In the genomic region with DNA sequence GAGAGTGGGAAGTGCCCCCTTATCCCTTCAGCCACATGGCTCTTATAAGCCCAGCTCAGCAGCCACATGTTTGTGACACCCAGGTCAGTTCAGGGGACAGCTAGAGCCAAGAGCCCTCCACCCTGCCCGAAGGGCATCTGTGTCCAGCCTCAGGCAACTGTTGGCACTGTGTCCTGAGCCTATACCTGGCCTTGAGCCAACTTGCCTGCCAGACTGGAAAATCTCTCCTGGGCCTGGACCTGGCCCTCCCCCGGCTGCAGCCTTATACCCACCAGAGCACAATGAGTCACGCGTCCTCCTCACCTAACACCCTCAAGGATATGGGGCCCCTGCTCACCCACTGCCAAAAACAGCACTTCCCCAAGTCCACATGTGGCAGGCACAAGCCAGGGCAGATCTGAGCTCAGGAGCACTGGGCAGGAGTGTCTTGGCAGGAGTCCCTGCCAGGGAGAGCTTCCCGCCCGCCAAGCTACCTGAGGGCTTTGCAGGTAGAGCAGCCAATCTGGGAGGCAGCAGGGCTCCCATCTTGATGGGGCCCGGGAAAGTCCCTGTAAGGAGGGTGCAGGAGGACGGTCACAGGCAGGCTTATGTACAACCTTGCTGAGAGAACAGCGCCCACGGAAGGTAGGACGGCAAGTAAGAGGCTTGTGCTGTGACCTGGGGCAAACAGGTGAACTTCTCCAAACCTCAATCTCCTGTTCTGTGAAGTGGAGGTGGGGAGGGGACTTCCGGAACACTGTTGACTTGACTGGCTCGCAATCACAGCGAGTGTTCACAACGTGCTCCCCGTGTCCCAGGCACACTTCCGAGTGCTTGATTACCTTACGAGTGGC, we compare ENCODE assay signal across 1 cellular context.
TF ChIP-seq lines count a peak whose summit lies in the region.

No MANE protein-coding gene starts in this region.

TF ChIP-seq in HepG2, 621 proteins besides CTCF, POLR2A, EP300 and RAD21 (continued from another document and continues in another):
- TF ChIP-seq, protein P1, sequence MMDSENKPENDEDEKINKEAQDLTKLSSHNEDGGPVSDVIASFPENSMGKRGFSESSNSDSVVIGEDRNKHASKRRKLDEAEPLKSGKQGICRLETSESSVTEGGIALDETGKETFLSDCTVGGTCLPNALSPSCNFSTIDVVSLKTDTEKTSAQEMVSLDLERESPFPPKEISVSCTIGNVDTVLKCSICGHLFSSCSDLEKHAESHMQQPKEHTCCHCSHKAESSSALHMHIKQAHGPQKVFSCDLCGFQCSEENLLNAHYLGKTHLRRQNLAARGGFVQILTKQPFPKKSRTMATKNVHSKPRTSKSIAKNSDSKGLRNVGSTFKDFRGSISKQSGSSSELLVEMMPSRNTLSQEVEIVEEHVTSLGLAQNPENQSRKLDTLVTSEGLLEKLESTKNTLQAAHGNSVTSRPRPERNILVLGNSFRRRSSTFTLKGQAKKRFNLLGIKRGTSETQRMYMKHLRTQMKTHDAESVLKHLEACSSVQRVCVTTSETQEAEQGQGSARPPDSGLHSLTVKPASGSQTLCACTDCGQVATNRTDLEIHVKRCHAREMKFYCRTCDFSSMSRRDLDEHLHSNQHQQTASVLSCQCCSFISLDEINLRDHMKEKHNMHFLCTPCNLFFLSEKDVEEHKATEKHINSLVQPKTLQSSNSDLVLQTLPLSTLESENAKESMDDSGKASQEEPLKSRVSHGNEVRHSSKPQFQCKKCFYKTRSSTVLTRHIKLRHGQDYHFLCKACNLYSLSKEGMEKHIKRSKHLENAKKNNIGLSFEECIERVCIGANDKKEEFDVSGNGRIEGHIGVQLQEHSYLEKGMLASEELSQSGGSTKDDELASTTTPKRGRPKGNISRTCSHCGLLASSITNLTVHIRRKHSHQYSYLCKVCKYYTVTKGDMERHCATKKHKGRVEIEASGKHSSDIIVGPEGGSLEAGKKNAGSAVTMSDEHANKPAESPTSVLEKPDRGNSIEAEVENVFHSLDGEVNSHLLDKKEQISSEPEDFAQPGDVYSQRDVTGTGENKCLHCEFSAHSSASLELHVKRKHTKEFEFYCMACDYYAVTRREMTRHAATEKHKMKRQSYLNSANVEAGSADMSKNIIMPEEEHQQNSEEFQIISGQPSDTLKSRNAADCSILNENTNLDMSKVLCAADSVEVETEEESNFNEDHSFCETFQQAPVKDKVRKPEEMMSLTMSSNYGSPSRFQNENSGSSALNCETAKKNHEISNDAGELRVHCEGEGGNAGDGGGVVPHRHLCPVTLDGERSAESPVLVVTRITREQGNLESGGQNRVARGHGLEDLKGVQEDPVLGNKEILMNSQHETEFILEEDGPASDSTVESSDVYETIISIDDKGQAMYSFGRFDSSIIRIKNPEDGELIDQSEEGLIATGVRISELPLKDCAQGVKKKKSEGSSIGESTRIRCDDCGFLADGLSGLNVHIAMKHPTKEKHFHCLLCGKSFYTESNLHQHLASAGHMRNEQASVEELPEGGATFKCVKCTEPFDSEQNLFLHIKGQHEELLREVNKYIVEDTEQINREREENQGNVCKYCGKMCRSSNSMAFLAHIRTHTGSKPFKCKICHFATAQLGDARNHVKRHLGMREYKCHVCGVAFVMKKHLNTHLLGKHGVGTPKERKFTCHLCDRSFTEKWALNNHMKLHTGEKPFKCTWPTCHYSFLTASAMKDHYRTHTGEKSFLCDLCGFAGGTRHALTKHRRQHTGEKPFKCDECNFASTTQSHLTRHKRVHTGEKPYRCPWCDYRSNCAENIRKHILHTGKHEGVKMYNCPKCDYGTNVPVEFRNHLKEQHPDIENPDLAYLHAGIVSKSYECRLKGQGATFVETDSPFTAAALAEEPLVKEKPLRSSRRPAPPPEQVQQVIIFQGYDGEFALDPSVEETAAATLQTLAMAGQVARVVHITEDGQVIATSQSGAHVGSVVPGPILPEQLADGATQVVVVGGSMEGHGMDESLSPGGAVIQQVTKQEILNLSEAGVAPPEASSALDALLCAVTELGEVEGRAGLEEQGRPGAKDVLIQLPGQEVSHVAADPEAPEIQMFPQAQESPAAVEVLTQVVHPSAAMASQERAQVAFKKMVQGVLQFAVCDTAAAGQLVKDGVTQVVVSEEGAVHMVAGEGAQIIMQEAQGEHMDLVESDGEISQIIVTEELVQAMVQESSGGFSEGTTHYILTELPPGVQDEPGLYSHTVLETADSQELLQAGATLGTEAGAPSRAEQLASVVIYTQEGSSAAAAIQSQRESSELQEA (CRISPR knock-in tag; IDR thresholded peaks at IDR 0.05; ENCODE audit: not compliant biosample characterization) = peak; percentile 20
- TF ChIP-seq, protein P2, sequence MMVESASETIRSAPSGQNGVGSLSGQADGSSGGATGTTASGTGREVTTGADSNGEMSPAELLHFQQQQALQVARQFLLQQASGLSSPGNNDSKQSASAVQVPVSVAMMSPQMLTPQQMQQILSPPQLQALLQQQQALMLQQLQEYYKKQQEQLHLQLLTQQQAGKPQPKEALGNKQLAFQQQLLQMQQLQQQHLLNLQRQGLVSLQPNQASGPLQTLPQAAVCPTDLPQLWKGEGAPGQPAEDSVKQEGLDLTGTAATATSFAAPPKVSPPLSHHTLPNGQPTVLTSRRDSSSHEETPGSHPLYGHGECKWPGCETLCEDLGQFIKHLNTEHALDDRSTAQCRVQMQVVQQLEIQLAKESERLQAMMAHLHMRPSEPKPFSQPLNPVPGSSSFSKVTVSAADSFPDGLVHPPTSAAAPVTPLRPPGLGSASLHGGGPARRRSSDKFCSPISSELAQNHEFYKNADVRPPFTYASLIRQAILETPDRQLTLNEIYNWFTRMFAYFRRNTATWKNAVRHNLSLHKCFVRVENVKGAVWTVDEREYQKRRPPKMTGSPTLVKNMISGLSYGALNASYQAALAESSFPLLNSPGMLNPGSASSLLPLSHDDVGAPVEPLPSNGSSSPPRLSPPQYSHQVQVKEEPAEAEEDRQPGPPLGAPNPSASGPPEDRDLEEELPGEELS (CRISPR knock-in tag; IDR thresholded peaks at IDR 0.05) = 0 out of 2 replicates have a peak, but pooled peaks have one; percentile 24
- no peak for TF ChIP-seq GABPA (IDR thresholded peaks at IDR 0.05; ENCODE audit: low read depth, low read length)
- TF ChIP-seq GABPA (CRISPR knock-in tag; IDR thresholded peaks at IDR 0.05; ENCODE audit: low read depth) = peak; percentile 56; the same call in 1 of the 2 replicates
- TF ChIP-seq ZNF143 (CRISPR knock-in tag; IDR thresholded peaks at IDR 0.05) = no peak
- 0 out of 2 replicates have a peak, but pooled peaks have one; percentile 54 for TF ChIP-seq ZNF563 (CRISPR knock-in tag; IDR thresholded peaks at IDR 0.05)
- peak; percentile 38; the same call in 1 of the 2 replicates for TF ChIP-seq ZNF501 (CRISPR knock-in tag; IDR thresholded peaks at IDR 0.05)
- TF ChIP-seq MED1 (CRISPR knock-in tag; IDR thresholded peaks at IDR 0.05) = 0 out of 2 replicates have a peak, but pooled peaks have one; percentile 31
- TF ChIP-seq HDAC2 (CRISPR knock-in tag; IDR thresholded peaks at IDR 0.05) = 0 out of 2 replicates have a peak, but pooled peaks have one; percentile 25
- 0 out of 2 replicates have a peak, but pooled peaks have one; percentile 23 for TF ChIP-seq HIVEP1 (CRISPR knock-in tag; IDR thresholded peaks at IDR 0.05)
- TF ChIP-seq, protein P3, sequence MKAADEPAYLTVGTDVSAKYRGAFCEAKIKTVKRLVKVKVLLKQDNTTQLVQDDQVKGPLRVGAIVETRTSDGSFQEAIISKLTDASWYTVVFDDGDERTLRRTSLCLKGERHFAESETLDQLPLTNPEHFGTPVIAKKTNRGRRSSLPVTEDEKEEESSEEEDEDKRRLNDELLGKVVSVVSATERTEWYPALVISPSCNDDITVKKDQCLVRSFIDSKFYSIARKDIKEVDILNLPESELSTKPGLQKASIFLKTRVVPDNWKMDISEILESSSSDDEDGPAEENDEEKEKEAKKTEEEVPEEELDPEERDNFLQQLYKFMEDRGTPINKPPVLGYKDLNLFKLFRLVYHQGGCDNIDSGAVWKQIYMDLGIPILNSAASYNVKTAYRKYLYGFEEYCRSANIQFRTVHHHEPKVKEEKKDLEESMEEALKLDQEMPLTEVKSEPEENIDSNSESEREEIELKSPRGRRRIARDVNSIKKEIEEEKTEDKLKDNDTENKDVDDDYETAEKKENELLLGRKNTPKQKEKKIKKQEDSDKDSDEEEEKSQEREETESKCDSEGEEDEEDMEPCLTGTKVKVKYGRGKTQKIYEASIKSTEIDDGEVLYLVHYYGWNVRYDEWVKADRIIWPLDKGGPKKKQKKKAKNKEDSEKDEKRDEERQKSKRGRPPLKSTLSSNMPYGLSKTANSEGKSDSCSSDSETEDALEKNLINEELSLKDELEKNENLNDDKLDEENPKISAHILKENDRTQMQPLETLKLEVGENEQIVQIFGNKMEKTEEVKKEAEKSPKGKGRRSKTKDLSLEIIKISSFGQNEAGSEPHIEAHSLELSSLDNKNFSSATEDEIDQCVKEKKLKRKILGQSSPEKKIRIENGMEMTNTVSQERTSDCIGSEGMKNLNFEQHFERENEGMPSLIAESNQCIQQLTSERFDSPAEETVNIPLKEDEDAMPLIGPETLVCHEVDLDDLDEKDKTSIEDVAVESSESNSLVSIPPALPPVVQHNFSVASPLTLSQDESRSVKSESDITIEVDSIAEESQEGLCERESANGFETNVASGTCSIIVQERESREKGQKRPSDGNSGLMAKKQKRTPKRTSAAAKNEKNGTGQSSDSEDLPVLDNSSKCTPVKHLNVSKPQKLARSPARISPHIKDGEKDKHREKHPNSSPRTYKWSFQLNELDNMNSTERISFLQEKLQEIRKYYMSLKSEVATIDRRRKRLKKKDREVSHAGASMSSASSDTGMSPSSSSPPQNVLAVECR (CRISPR knock-in tag; IDR thresholded peaks at IDR 0.05; ENCODE audit: borderline replicate concordance) = peak; percentile 15; the same call in 1 of the 2 replicates
- peak; percentile 68; the same call in 1 of the 2 replicates for TF ChIP-seq GLI4 (CRISPR knock-in tag; IDR thresholded peaks at IDR 0.05; ENCODE audit: borderline replicate concordance)
- peak; percentile 35; the same call in 1 of the 2 replicates for TF ChIP-seq ELF1 (CRISPR knock-in tag; IDR thresholded peaks at IDR 0.05)
- TF ChIP-seq HNRNPL (IDR thresholded peaks at IDR 0.05; ENCODE audit: low read depth, low read length) = 0 out of 2 replicates have a peak, but pooled peaks have one; percentile 65
- TF ChIP-seq, protein P4, sequence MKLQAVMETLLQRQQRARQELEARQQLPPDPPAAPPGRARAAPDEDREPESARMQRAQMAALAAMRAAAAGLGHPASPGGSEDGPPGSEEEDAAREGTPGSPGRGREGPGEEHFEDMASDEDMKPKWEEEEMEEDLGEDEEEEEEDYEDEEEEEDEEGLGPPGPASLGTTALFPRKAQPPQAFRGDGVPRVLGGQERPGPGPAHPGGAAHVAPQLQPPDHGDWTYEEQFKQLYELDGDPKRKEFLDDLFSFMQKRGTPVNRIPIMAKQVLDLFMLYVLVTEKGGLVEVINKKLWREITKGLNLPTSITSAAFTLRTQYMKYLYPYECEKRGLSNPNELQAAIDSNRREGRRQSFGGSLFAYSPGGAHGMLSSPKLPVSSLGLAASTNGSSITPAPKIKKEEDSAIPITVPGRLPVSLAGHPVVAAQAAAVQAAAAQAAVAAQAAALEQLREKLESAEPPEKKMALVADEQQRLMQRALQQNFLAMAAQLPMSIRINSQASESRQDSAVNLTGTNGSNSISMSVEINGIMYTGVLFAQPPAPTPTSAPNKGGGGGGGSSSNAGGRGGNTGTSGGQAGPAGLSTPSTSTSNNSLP (IDR thresholded peaks at IDR 0.05; ENCODE audit: low read depth, low read length) = no peak
- no peak for TF ChIP-seq ZNF83 (CRISPR knock-in tag; IDR thresholded peaks at IDR 0.05; ENCODE audit: borderline replicate concordance)
- TF ChIP-seq, protein P5, sequence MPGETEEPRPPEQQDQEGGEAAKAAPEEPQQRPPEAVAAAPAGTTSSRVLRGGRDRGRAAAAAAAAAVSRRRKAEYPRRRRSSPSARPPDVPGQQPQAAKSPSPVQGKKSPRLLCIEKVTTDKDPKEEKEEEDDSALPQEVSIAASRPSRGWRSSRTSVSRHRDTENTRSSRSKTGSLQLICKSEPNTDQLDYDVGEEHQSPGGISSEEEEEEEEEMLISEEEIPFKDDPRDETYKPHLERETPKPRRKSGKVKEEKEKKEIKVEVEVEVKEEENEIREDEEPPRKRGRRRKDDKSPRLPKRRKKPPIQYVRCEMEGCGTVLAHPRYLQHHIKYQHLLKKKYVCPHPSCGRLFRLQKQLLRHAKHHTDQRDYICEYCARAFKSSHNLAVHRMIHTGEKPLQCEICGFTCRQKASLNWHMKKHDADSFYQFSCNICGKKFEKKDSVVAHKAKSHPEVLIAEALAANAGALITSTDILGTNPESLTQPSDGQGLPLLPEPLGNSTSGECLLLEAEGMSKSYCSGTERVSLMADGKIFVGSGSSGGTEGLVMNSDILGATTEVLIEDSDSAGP (CRISPR knock-in tag; IDR thresholded peaks at IDR 0.05; ENCODE audit: borderline replicate concordance) = peak; percentile 22; the same call in 1 of the 2 replicates
- TF ChIP-seq, protein P6, sequence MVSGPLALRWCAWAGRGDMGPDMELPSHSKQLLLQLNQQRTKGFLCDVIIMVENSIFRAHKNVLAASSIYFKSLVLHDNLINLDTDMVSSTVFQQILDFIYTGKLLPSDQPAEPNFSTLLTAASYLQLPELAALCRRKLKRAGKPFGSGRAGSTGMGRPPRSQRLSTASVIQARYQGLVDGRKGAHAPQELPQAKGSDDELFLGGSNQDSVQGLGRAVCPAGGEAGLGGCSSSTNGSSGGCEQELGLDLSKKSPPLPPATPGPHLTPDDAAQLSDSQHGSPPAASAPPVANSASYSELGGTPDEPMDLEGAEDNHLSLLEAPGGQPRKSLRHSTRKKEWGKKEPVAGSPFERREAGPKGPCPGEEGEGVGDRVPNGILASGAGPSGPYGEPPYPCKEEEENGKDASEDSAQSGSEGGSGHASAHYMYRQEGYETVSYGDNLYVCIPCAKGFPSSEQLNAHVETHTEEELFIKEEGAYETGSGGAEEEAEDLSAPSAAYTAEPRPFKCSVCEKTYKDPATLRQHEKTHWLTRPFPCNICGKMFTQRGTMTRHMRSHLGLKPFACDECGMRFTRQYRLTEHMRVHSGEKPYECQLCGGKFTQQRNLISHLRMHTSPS (CRISPR knock-in tag; IDR thresholded peaks at IDR 0.05; ENCODE audit: low read depth) = peak; percentile 69; the same call in 1 of the 2 replicates
- TF ChIP-seq TARDBP (CRISPR knock-in tag; IDR thresholded peaks at IDR 0.05) = 0 out of 2 replicates have a peak, but pooled peaks have one; percentile 47
- TF ChIP-seq, protein P7, sequence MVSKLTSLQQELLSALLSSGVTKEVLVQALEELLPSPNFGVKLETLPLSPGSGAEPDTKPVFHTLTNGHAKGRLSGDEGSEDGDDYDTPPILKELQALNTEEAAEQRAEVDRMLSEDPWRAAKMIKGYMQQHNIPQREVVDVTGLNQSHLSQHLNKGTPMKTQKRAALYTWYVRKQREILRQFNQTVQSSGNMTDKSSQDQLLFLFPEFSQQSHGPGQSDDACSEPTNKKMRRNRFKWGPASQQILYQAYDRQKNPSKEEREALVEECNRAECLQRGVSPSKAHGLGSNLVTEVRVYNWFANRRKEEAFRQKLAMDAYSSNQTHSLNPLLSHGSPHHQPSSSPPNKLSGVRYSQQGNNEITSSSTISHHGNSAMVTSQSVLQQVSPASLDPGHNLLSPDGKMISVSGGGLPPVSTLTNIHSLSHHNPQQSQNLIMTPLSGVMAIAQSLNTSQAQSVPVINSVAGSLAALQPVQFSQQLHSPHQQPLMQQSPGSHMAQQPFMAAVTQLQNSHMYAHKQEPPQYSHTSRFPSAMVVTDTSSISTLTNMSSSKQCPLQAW (CRISPR knock-in tag; IDR thresholded peaks at IDR 0.05) = peak; percentile 24; the same call in 1 of the 2 replicates
- 0 out of 2 replicates have a peak, but pooled peaks have one; percentile 14 for TF ChIP-seq ZNF292 (CRISPR knock-in tag; IDR thresholded peaks at IDR 0.05; ENCODE audit: borderline replicate concordance, low read depth)
- 0 out of 2 replicates have a peak, but pooled peaks have one; percentile 30 for TF ChIP-seq KMT2B (CRISPR knock-in tag; IDR thresholded peaks at IDR 0.05)
- no peak for TF ChIP-seq KAT7 (CRISPR knock-in tag; IDR thresholded peaks at IDR 0.05; ENCODE audit: borderline replicate concordance)
- TF ChIP-seq, protein P8, sequence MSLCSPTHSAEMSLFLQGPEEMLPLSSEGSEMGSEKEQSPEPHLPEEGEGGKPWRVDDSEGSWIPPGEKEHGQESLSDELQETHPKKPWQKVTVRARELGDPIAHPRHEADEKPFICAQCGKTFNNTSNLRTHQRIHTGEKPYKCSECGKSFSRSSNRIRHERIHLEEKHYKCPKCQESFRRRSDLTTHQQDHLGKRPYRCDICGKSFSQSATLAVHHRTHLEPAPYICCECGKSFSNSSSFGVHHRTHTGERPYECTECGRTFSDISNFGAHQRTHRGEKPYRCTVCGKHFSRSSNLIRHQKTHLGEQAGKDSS (CRISPR knock-in tag; IDR thresholded peaks at IDR 0.05; ENCODE audit: borderline replicate concordance, low read depth) = peak; percentile 94
